In the genomic region with DNA sequence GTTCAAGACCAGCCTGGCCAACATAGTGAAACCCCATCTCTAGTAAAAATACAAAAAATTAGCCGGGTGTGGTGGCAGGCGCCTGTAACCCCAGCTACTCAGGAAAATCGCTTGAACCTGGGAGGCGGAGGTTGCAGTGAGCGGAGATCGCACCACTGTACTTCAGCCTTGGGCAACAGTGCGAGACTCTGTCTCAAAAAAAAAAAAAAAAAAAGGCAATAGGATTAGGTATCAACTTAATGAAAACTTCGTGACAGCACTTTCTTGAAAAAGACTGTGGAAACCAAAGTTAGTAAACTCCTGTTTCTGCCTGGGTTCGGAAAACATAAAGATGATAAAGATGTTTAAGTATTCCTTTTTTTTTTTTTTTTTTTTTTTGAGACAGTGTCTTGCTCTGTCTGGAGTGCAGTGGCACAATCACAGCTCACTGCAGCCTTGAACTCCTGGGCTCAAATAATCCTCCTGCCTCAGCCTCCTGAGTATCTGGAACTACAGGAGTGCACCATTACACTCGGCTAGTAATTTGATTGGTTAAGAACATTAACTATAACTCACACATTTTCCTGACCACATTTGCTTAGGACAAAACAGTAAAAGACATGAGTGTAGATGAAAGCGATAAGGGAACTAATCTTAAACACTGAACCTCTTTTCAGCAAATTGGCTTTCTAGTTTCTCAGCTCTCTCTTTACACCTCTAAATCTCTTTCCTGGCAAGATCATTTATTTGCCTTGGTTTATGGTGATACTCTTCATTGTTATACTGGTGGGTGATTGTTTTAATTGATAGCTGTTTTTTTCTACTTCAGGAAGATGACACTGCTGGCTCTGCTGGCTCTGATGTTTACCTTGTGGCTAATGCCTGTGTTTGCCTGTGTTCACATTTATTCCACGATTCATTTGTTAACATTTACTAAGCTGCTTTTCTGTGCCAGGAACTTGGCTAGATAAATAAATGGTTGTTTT, we compare ENCODE assay signal across 10 cellular contexts. TPM values are rescaled to one million over a fixed set of nuclear protein-coding genes. Genes with fewer than 3 reads are reported as not detected.
A peak's percentile ranks its signal among the peaks of the same experiment; 100 is the strongest.
DNase-seq lines count a peak whose midpoint lies in the region; ATAC-seq and TF ChIP-seq lines count a peak whose summit lies in the region.
"Had no signal": no experiment of that assay in that cellular context is flagged by ENCODE, and none has a peak within 500 bp of the region (broad histone marks: within the 10 kb centered on the region; RNA-seq: fewer than 3 reads in every experiment).

No MANE protein-coding gene starts in this region.

- peak overlapping the region; percentile 35 to 86 (median 50) for H3K4me3 Mint-ChIP-seq in IgD-negative memory B cell
- H3K4me3 Mint-ChIP-seq in WTC11, result no peak overlapping the region

- WGBS in right lobe of liver (ENCODE audit: insufficient coverage, low coverage, low lambda C conversion rate, missing lambda C conversion rate), result 60% methylated on average over 12 of the region's 12 CpGs

- POLR2A ChIA-PET in WTC11 (lab: Charles Lee), result interaction anchor here (0.7 to 0.9 kb wide), 2 partner anchors 16 to 102 kb away, joined by 4 to 5 read pairs; a partner anchor contains a TSS

- H3K36me3 Mint-ChIP-seq in IgD-negative memory B cell, result peaks cover 3% of the 10 kb centered on the region
- H3K36me3 Mint-ChIP-seq in WTC11, result no peaks in the 10 kb centered on the region

- CTCF ChIA-PET in WTC11 (lab: Charles Lee), result interaction anchor here (0.5 to 1.0 kb wide), 2 partner anchors 20 to 33 kb away, joined by 3 read pairs; no protein-coding TSS in a partner anchor

- H3K4me3 ChIP-seq in right lobe of liver, result no peak overlapping the region

- H3K4me1 Mint-ChIP-seq in IgD-negative memory B cell (peaks cover 49 to 68% (median 58%) of the 10 kb centered on the region in 3 donors), WTC11 (peaks cover 65% of the 10 kb centered on the region)

- H3K27ac Mint-ChIP-seq in IgD-negative memory B cell (peak overlapping the region; percentile 2 to 77 (median 21)), WTC11 (peak overlapping the region; percentile 9)

- peaks cover 0 to 49% (median 2%) of the 10 kb centered on the region in 4 donors for H3K4me1 ChIP-seq in right lobe of liver

- no peak for TF ChIP-seq CTCF in WTC11 (IDR thresholded peaks at IDR 0.05)
- no peak for TF ChIP-seq CTCF in right lobe of liver (IDR thresholded peaks at IDR 0.05)

- intact Hi-C loops in right lobe of liver (cut with DNase I), result no loop called here

- no peak overlapping the region for H3K27ac ChIP-seq in right lobe of liver

- TF ChIP-seq POLR2A in right lobe of liver (IDR thresholded peaks at IDR 0.05), result no peak

- no peaks in the 10 kb centered on the region for H3K27me3 Mint-ChIP-seq in IgD-negative memory B cell
- no peaks in the 10 kb centered on the region for H3K27me3 Mint-ChIP-seq in WTC11 (ENCODE audit: low read depth)

- DNase-seq in DMS153 (lab: John Stamatoyannopoulos, UW) (peak; percentile 77), WTC11 (ENCODE audit: low spot score) (no peak), right lobe of liver (no peak)
- DNase-seq: activated CD4-positive, CD25-positive, alpha-beta regulatory T cell treated with anti-CD3 and anti-CD28 coated beads, Interleukin-2, amount 50 U/mL, for 72 hours; effector CD4-positive, alpha-beta T cell had no signal

- ATAC-seq in WTC11 (no peak), right lobe of liver (peak; percentile 80 to 88 (median 80)), HG02678 (IDR thresholded peaks at IDR 0.05; ENCODE audit: unreplicated experiment) (no peak), GM18502 (IDR thresholded peaks at IDR 0.05; ENCODE audit: poor library complexity, unreplicated experiment) (no peak), HG02938 (IDR thresholded peaks at IDR 0.05; ENCODE audit: unreplicated experiment) (no peak), HG03442 (IDR thresholded peaks at IDR 0.05; ENCODE audit: unreplicated experiment) (no peak)

- no peaks in the 10 kb centered on the region for H3K36me3 ChIP-seq in right lobe of liver

- H3K9me3 Mint-ChIP-seq in IgD-negative memory B cell (peaks cover 0 to 2% (median 1%) of the 10 kb centered on the region in 3 donors), WTC11 (no peaks in the 10 kb centered on the region)

- H3K27me3 ChIP-seq in right lobe of liver, result no peaks in the 10 kb centered on the region

- H3K9me3 ChIP-seq in right lobe of liver, result no peaks in the 10 kb centered on the region

TF ChIP-seq in WTC11, 78 proteins besides CTCF, POLR2A, EP300 and RAD21:
- no peak for TF ChIP-seq ETV6 (CRISPR knock-in tag; IDR thresholded peaks at IDR 0.05)
- TF ChIP-seq EMX1 (CRISPR knock-in tag; IDR thresholded peaks at IDR 0.05), result no peak
- no peak for TF ChIP-seq ZNF423 (CRISPR knock-in tag; IDR thresholded peaks at IDR 0.05)
- TF ChIP-seq, protein P1, sequence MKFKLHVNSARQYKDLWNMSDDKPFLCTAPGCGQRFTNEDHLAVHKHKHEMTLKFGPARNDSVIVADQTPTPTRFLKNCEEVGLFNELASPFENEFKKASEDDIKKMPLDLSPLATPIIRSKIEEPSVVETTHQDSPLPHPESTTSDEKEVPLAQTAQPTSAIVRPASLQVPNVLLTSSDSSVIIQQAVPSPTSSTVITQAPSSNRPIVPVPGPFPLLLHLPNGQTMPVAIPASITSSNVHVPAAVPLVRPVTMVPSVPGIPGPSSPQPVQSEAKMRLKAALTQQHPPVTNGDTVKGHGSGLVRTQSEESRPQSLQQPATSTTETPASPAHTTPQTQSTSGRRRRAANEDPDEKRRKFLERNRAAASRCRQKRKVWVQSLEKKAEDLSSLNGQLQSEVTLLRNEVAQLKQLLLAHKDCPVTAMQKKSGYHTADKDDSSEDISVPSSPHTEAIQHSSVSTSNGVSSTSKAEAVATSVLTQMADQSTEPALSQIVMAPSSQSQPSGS (CRISPR knock-in tag; IDR thresholded peaks at IDR 0.05; ENCODE audit: borderline replicate concordance, low read depth), result no peak
- TF ChIP-seq SOX15 (CRISPR knock-in tag; IDR thresholded peaks at IDR 0.05), result no peak
- no peak for TF ChIP-seq TP53 (CRISPR knock-in tag; IDR thresholded peaks at IDR 0.05)
- no peak for TF ChIP-seq JUN (CRISPR knock-in tag; IDR thresholded peaks at IDR 0.05)
- no peak for TF ChIP-seq NR1H2 (CRISPR knock-in tag; IDR thresholded peaks at IDR 0.05)

RNA-seq across cellular contexts. Expression of a gene that starts 15.8 kb away (rescaled TPM):
- 88.0 TPM for polyA plus RNA-seq in IgD-negative memory B cell
- total RNA-seq in WTC11 (2021) (146 to 165 TPM (median 153 TPM) in 3 replicates), right lobe of liver (100 to 1,000 TPM in 1 of 6 experiments, 10 to 100 TPM in 5; 15.9 to 117 (median 31.9) TPM)

RNA-seq across cellular contexts. Expression of a gene that starts 51.1 kb away (rescaled TPM):
- polyA plus RNA-seq in IgD-negative memory B cell, result 5.2 TPM
- total RNA-seq in WTC11 (2021), result 9.5 to 10.2 TPM (median 10.1 TPM) in 3 replicates
- total RNA-seq in right lobe of liver, result 1 to 10 TPM in 5 of 6 experiments, under 1 TPM in 1; 0.88 to 2.0 (median 1.8) TPM

Comparison
In these comparisons a context has a peak if more than half of its experiments do, and no peak if none do; other contexts are left out.
1. ATAC-seq: peak in right lobe of liver (4 of 4); none in WTC11 (single experiment), HG02678 (single experiment), GM18502 (single experiment), HG02938 (single experiment) and HG03442 (single experiment).